Comparison of ENCODE assay signal across 10 cellular contexts in genomic region chr6:37695273-37695672, GRCh38. TPM values are rescaled to one million over a fixed set of nuclear protein-coding genes. Genes with fewer than 3 reads are reported as not detected.
A peak's percentile ranks its signal among the peaks of the same experiment; 100 is the strongest.
DNase-seq lines count a peak whose midpoint lies in the region.
"Had no signal": no experiment of that assay in that cellular context is flagged by ENCODE, and none has a peak within 500 bp of the region (broad histone marks: within the 10 kb centered on the region; RNA-seq: fewer than 3 reads in every experiment).

No MANE protein-coding gene starts in this region.

- DNase-seq in NCI-H524 (lab: John Stamatoyannopoulos, UW), result peak; percentile 28 to 53
- DNase-seq in NCI-H524 treated with DMSO at 0.1 percent for 48 hours (lab: John Stamatoyannopoulos, UW), result no peak
- DNase-seq in M059J (ENCODE audit: low read depth), result peak; percentile 70
- DNase-seq in cerebellar cortex (ENCODE audit: low spot score), result peak; percentile 58
- DNase-seq in T-helper 9 cell, result no peak
- no peak for DNase-seq in stimulated activated CD4-positive, alpha-beta T cell treated with anti-CD3 and anti-CD28 coated beads, Interleukin-2, amount 100 ng/mL, for 48 hours
- no peak for DNase-seq in HPDE6-E6E7 (ENCODE audit: extremely low spot score)
- DNase-seq: KBM-7, left colon had no signal

- no peak overlapping the region for H2AFZ ChIP-seq in neuron (ENCODE audit: low read depth, low read length)

- no peaks in the 10 kb centered on the region for H3K9me3 ChIP-seq in neuron (ENCODE audit: low read length)

- H3K4me1 ChIP-seq in neuron (ENCODE audit: insufficient read depth, low read length), result peaks cover 30% of the 10 kb centered on the region

- H3K27me3 ChIP-seq in neuron (ENCODE audit: insufficient read depth, low read length), result peaks cover 15% of the 10 kb centered on the region

- H3K4me3 ChIP-seq in neuron (ENCODE audit: low read length), result peak overlapping the region; percentile 58

- H3K36me3 ChIP-seq in neuron (ENCODE audit: insufficient read depth, low read length), result no peaks in the 10 kb centered on the region

RNA-seq across cellular contexts. Expression of gene MDGA1, which starts 2.4 kb away (rescaled TPM):
- total RNA-seq in M059J (2014; rRNA removed; shearing (Covaris generic)), result 11.8 and 20.8 TPM in 2 replicates

Comparison
In these comparisons a context has a peak if more than half of its experiments do, and no peak if none do; other contexts are left out.
1. DNase-seq: peak in NCI-H524 (2 of 2), M059J (single experiment) and cerebellar cortex (single experiment); none in NCI-H524 treated with DMSO at 0.1 percent for 48 hours (single experiment), T-helper 9 cell (single experiment), stimulated activated CD4-positive, alpha-beta T cell treated with anti-CD3 and anti-CD28 coated beads, Interleukin-2, amount 100 ng/mL, for 48 hours (0 of 2) and HPDE6-E6E7 (single experiment).